ENCODE assay signal across 1 cellular context in the genomic region with DNA sequence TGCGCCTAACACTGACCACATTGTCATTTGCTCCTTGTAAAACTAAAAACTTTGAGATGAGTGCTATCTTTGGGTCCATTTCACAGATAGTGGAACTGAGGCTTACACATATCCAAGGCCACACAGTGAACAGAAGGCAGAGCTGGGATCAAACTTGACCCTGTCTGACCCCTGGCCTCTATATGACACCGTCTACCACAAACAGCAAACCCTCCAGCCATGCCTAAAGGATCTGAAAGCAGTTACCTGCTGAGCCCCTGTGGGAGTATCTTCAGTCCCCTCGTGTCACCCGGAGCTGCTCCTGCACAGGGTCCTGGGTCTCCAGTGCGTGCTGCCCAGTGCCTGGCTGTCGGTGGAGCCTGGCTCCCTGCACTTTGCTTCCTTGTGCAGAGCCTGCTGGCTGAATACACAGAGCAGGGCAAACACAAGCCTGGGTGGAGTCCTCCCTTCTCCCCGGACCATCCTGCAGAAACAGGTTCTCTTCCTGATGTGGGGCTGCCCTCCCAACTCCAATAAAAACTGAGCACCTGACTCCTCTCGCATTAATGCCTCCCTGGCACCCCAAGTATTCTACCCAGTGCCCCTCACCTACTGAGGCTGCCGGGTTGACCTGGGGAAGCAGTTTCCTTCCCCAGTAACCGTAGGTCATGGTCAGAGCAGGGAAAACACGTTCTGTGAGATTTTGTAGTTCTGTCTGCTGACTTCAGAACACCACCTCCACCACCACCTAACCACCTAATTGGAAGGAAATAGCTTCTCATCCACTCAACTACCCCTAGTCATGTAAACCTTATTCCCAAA.
TF ChIP-seq lines count a peak whose summit lies in the region.

A gene with protein sequence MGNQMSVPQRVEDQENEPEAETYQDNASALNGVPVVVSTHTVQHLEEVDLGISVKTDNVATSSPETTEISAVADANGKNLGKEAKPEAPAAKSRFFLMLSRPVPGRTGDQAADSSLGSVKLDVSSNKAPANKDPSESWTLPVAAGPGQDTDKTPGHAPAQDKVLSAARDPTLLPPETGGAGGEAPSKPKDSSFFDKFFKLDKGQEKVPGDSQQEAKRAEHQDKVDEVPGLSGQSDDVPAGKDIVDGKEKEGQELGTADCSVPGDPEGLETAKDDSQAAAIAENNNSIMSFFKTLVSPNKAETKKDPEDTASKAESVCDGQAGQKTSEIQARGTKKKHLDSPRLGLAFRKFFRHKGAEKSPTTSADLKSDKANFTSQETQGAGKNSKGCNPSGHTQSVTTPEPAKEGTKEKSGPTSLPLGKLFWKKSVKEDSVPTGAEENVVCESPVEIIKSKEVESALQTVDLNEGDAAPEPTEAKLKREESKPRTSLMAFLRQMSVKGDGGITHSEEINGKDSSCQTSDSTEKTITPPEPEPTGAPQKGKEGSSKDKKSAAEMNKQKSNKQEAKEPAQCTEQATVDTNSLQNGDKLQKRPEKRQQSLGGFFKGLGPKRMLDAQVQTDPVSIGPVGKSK (minus strand): TSS at position 408 of the 801 bp plus-strand sequence. CDS start 11,876 bp downstream, outside the sequence.

TF ChIP-seq in HepG2, 621 proteins besides CTCF, POLR2A, EP300 and RAD21 (continued from another document and continues in another):
- TF ChIP-seq, protein P1, sequence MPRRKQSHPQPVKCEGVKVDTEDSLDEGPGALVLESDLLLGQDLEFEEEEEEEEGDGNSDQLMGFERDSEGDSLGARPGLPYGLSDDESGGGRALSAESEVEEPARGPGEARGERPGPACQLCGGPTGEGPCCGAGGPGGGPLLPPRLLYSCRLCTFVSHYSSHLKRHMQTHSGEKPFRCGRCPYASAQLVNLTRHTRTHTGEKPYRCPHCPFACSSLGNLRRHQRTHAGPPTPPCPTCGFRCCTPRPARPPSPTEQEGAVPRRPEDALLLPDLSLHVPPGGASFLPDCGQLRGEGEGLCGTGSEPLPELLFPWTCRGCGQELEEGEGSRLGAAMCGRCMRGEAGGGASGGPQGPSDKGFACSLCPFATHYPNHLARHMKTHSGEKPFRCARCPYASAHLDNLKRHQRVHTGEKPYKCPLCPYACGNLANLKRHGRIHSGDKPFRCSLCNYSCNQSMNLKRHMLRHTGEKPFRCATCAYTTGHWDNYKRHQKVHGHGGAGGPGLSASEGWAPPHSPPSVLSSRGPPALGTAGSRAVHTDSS (CRISPR knock-in tag; conservative IDR thresholded peaks at IDR 0.05), result no peak
- TF ChIP-seq NKX3-1 (CRISPR knock-in tag; IDR thresholded peaks at IDR 0.05), result no peak
- TF ChIP-seq SKI (IDR thresholded peaks at IDR 0.05; ENCODE audit: partially characterized antibody), result peak; percentile 90
- peak; percentile 90 for TF ChIP-seq XRCC5 (optimal IDR thresholded peaks at IDR 0.05; ENCODE audit: low read length)
- TF ChIP-seq TSC22D2 (CRISPR knock-in tag; IDR thresholded peaks at IDR 0.05; ENCODE audit: borderline replicate concordance), result no peak
- TF ChIP-seq, protein P2, sequence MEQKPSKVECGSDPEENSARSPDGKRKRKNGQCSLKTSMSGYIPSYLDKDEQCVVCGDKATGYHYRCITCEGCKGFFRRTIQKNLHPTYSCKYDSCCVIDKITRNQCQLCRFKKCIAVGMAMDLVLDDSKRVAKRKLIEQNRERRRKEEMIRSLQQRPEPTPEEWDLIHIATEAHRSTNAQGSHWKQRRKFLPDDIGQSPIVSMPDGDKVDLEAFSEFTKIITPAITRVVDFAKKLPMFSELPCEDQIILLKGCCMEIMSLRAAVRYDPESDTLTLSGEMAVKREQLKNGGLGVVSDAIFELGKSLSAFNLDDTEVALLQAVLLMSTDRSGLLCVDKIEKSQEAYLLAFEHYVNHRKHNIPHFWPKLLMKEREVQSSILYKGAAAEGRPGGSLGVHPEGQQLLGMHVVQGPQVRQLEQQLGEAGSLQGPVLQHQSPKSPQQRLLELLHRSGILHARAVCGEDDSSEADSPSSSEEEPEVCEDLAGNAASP (CRISPR knock-in tag; IDR thresholded peaks at IDR 0.05; ENCODE audit: borderline replicate concordance), result peak; percentile 87; the same call in 1 of the 2 replicates
- peak; percentile 44; the same call in 1 of the 2 replicates for TF ChIP-seq REPIN1 (CRISPR knock-in tag; IDR thresholded peaks at IDR 0.05; ENCODE audit: borderline replicate concordance, low read depth)
- TF ChIP-seq, protein P3, sequence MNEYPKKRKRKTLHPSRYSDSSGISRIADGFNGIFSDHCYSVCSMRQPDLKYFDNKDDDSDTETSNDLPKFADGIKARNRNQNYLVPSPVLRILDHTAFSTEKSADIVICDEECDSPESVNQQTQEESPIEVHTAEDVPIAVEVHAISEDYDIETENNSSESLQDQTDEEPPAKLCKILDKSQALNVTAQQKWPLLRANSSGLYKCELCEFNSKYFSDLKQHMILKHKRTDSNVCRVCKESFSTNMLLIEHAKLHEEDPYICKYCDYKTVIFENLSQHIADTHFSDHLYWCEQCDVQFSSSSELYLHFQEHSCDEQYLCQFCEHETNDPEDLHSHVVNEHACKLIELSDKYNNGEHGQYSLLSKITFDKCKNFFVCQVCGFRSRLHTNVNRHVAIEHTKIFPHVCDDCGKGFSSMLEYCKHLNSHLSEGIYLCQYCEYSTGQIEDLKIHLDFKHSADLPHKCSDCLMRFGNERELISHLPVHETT (CRISPR knock-in tag; conservative IDR thresholded peaks at IDR 0.05), result 0 out of 2 replicates have a peak, but pooled peaks have one; percentile 21
- TF ChIP-seq, protein P4, sequence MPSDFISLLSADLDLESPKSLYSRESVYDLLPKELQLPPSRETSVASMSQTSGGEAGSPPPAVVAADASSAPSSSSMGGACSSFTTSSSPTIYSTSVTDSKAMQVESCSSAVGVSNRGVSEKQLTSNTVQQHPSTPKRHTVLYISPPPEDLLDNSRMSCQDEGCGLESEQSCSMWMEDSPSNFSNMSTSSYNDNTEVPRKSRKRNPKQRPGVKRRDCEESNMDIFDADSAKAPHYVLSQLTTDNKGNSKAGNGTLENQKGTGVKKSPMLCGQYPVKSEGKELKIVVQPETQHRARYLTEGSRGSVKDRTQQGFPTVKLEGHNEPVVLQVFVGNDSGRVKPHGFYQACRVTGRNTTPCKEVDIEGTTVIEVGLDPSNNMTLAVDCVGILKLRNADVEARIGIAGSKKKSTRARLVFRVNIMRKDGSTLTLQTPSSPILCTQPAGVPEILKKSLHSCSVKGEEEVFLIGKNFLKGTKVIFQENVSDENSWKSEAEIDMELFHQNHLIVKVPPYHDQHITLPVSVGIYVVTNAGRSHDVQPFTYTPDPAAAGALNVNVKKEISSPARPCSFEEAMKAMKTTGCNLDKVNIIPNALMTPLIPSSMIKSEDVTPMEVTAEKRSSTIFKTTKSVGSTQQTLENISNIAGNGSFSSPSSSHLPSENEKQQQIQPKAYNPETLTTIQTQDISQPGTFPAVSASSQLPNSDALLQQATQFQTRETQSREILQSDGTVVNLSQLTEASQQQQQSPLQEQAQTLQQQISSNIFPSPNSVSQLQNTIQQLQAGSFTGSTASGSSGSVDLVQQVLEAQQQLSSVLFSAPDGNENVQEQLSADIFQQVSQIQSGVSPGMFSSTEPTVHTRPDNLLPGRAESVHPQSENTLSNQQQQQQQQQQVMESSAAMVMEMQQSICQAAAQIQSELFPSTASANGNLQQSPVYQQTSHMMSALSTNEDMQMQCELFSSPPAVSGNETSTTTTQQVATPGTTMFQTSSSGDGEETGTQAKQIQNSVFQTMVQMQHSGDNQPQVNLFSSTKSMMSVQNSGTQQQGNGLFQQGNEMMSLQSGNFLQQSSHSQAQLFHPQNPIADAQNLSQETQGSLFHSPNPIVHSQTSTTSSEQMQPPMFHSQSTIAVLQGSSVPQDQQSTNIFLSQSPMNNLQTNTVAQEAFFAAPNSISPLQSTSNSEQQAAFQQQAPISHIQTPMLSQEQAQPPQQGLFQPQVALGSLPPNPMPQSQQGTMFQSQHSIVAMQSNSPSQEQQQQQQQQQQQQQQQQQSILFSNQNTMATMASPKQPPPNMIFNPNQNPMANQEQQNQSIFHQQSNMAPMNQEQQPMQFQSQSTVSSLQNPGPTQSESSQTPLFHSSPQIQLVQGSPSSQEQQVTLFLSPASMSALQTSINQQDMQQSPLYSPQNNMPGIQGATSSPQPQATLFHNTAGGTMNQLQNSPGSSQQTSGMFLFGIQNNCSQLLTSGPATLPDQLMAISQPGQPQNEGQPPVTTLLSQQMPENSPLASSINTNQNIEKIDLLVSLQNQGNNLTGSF (CRISPR knock-in tag; IDR thresholded peaks at IDR 0.05), result peak; percentile 24; the same call in 1 of the 2 replicates
- TF ChIP-seq, protein P5, sequence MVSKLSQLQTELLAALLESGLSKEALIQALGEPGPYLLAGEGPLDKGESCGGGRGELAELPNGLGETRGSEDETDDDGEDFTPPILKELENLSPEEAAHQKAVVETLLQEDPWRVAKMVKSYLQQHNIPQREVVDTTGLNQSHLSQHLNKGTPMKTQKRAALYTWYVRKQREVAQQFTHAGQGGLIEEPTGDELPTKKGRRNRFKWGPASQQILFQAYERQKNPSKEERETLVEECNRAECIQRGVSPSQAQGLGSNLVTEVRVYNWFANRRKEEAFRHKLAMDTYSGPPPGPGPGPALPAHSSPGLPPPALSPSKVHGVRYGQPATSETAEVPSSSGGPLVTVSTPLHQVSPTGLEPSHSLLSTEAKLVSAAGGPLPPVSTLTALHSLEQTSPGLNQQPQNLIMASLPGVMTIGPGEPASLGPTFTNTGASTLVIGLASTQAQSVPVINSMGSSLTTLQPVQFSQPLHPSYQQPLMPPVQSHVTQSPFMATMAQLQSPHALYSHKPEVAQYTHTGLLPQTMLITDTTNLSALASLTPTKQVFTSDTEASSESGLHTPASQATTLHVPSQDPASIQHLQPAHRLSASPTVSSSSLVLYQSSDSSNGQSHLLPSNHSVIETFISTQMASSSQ (IDR thresholded peaks at IDR 0.05; ENCODE audit: low read depth), result no peak
- TF ChIP-seq, protein P5 (CRISPR knock-in tag; IDR thresholded peaks at IDR 0.05; ENCODE audit: borderline replicate concordance), result peak; percentile 52; the same call in 1 of the 2 replicates
- peak; percentile 70; the same call in 1 of the 2 replicates for TF ChIP-seq HOXA3 (CRISPR knock-in tag; IDR thresholded peaks at IDR 0.05)
- peak; percentile 76; the same call in 1 of the 2 replicates for TF ChIP-seq ZNF230 (CRISPR knock-in tag; IDR thresholded peaks at IDR 0.05)
- TF ChIP-seq, protein P6, sequence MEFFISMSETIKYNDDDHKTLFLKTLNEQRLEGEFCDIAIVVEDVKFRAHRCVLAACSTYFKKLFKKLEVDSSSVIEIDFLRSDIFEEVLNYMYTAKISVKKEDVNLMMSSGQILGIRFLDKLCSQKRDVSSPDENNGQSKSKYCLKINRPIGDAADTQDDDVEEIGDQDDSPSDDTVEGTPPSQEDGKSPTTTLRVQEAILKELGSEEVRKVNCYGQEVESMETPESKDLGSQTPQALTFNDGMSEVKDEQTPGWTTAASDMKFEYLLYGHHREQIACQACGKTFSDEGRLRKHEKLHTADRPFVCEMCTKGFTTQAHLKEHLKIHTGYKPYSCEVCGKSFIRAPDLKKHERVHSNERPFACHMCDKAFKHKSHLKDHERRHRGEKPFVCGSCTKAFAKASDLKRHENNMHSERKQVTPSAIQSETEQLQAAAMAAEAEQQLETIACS (CRISPR knock-in tag; IDR thresholded peaks at IDR 0.05), result no peak
- TF ChIP-seq GABPB1 (CRISPR knock-in tag; IDR thresholded peaks at IDR 0.05), result peak; percentile 44; the same call in 1 of the 2 replicates
- TF ChIP-seq ZNF432 (CRISPR knock-in tag; IDR thresholded peaks at IDR 0.05; ENCODE audit: borderline replicate concordance), result no peak
- TF ChIP-seq MYC (CRISPR knock-in tag; IDR thresholded peaks at IDR 0.05; ENCODE audit: borderline replicate concordance), result peak; percentile 76
- TF ChIP-seq JUND (CRISPR knock-in tag; IDR thresholded peaks at IDR 0.05), result 0 out of 2 replicates have a peak, but pooled peaks have one; percentile 39
- no peak; the same call in none of the 2 replicates for TF ChIP-seq FOSL2 (CRISPR knock-in tag; IDR thresholded peaks at IDR 0.05)
- peak; percentile 59 for TF ChIP-seq ZNF883 (CRISPR knock-in tag; IDR thresholded peaks at IDR 0.05; ENCODE audit: not compliant biosample characterization)
- TF ChIP-seq ZNF343 (CRISPR knock-in tag; IDR thresholded peaks at IDR 0.05), result 0 out of 2 replicates have a peak, but pooled peaks have one; percentile 50
- TF ChIP-seq ZNF547 (CRISPR knock-in tag; IDR thresholded peaks at IDR 0.05), result peak; percentile 77; the same call in 1 of the 2 replicates
- no peak for TF ChIP-seq ATF7 (IDR thresholded peaks at IDR 0.05)
- peak; percentile 77; the same call in 1 of the 2 replicates for TF ChIP-seq ATF7 (CRISPR knock-in tag; IDR thresholded peaks at IDR 0.05)
- TF ChIP-seq SALL1 (CRISPR knock-in tag; IDR thresholded peaks at IDR 0.05), result peak; percentile 94
- peak; percentile 67; the same call in 1 of the 2 replicates for TF ChIP-seq SMAD9 (CRISPR knock-in tag; IDR thresholded peaks at IDR 0.05)
- TF ChIP-seq SRY (CRISPR knock-in tag; IDR thresholded peaks at IDR 0.05), result no peak
- peak; percentile 53; the same call in 1 of the 2 replicates for TF ChIP-seq RBAK (CRISPR knock-in tag; IDR thresholded peaks at IDR 0.05)
- peak; percentile 40 for TF ChIP-seq ASH2L (IDR thresholded peaks at IDR 0.05; ENCODE audit: insufficient read length, low read depth, low read length)
- TF ChIP-seq ZBTB38 (CRISPR knock-in tag; IDR thresholded peaks at IDR 0.05), result peak; percentile 64; the same call in 1 of the 2 replicates
- peak; percentile 76; the same call in 1 of the 2 replicates for TF ChIP-seq ZBTB7A (CRISPR knock-in tag; IDR thresholded peaks at IDR 0.05)
- no peak for TF ChIP-seq ZNF20 (CRISPR knock-in tag; IDR thresholded peaks at IDR 0.05)
- TF ChIP-seq KDM2A (CRISPR knock-in tag; IDR thresholded peaks at IDR 0.05; ENCODE audit: borderline replicate concordance, low read depth), result peak; percentile 46; the same call in 1 of the 2 replicates
- peak; percentile 100 for TF ChIP-seq ZMYM3 (CRISPR knock-in tag; IDR thresholded peaks at IDR 0.05)
- 0 out of 2 replicates have a peak, but pooled peaks have one; percentile 42 for TF ChIP-seq ZSCAN9 (CRISPR knock-in tag; IDR thresholded peaks at IDR 0.05; ENCODE audit: borderline replicate concordance)
- TF ChIP-seq AHR (CRISPR knock-in tag; IDR thresholded peaks at IDR 0.05), result no peak
- peak; percentile 50 for TF ChIP-seq ZFX (CRISPR knock-in tag; IDR thresholded peaks at IDR 0.05; ENCODE audit: low read depth)
- TF ChIP-seq ZC3H13 (CRISPR knock-in tag; IDR thresholded peaks at IDR 0.05), result no peak
- TF ChIP-seq STAT5B (CRISPR knock-in tag; IDR thresholded peaks at IDR 0.05), result no peak
- 0 out of 2 replicates have a peak, but pooled peaks have one; percentile 21 for TF ChIP-seq ZNF605 (CRISPR knock-in tag; IDR thresholded peaks at IDR 0.05)
- peak; percentile 26; the same call in 1 of the 2 replicates for TF ChIP-seq TAF1 (CRISPR knock-in tag; IDR thresholded peaks at IDR 0.05)
- TF ChIP-seq ZNF124 (CRISPR knock-in tag; IDR thresholded peaks at IDR 0.05), result peak; percentile 71
- TF ChIP-seq ZNF772 (CRISPR knock-in tag; IDR thresholded peaks at IDR 0.05), result peak; percentile 70; the same call in 1 of the 2 replicates
